27 cellular contexts compared by ENCODE assay signal in genomic region chr12:92648242-92649031, GRCh38. TPM values are rescaled to one million over a fixed set of nuclear protein-coding genes. Genes with fewer than 3 reads are reported as not detected.
DNase-seq lines count a peak whose midpoint lies in the region; ATAC-seq, FAIRE-seq and TF ChIP-seq lines count a peak whose summit lies in the region.
"Had no signal": no experiment of that assay in that cellular context is flagged by ENCODE, and none has a peak within 500 bp of the region (broad histone marks: within the 10 kb centered on the region; RNA-seq: fewer than 3 reads in every experiment).

No MANE protein-coding gene starts in this region.

- H2BK20ac ChIP-seq in IMR-90 (ENCODE audit: low read depth, low read length): no peak overlapping the region

- H3K79me1 ChIP-seq in IMR-90 (ENCODE audit: low read depth in 1 of 2, low read length in 2 of 2): no peaks in the 10 kb centered on the region
- no peaks in the 10 kb centered on the region for H3K79me1 ChIP-seq in trophoblast cell (ENCODE audit: low read length)

- POLR2A ChIA-PET in IMR-90 (lab: Charles Lee; ENCODE audit: unreplicated experiment): no interaction called here
- POLR2A ChIA-PET in endothelial cell of umbilical vein (lab: Charles Lee): no interaction called here
- POLR2A ChIA-PET in CD4-positive, alpha-beta memory T cell (lab: Charles Lee; ENCODE audit: partially characterized antibody): interaction anchor here (0.9 to 2.1 kb wide), 5 partner anchors 19 to 506 kb away, joined by 3 to 15 read pairs (median 3); partner anchors contain the start of gene BTG1

- no peaks in the 10 kb centered on the region for H3K36me3 ChIP-seq in IMR-90 (ENCODE audit: control insufficient read depth, insufficient read depth, low read length)
- H3K36me3 ChIP-seq in endothelial cell of umbilical vein (ENCODE audit: control insufficient read depth in 2 of 2, extremely low read depth in 1 of 2, insufficient read depth in 2 of 2, low read length in 2 of 2): no peaks in the 10 kb centered on the region
- H3K36me3 ChIP-seq in trophoblast cell (ENCODE audit: control insufficient read depth in 1 of 2, insufficient read depth in 2 of 2, low read length in 2 of 2): no peaks in the 10 kb centered on the region
- H3K36me3 ChIP-seq in prostate gland: no peaks in the 10 kb centered on the region
- H3K36me3 ChIP-seq in CD4-positive, alpha-beta memory T cell (ENCODE audit: insufficient read depth, low read length): no peaks in the 10 kb centered on the region
- H3K36me3 ChIP-seq: heart right ventricle, tibial nerve had no signal

- no peak overlapping the region for H3K18ac ChIP-seq in IMR-90 (ENCODE audit: low read depth, low read length)
- H3K18ac ChIP-seq in trophoblast cell (ENCODE audit: low read length): no peak overlapping the region

- H3K4me3 ChIP-seq in IMR-90 (ENCODE audit: insufficient read depth, low read depth, low read length) (no peak overlapping the region), endothelial cell of umbilical vein (replicated peaks in 1 of 3; ENCODE audit: insufficient read depth in 1 of 3, low read depth in 1 of 3, low read length in 3 of 3) (no peak overlapping the region), trophoblast cell (ENCODE audit: low read depth, low read length) (no peak overlapping the region), prostate gland (no peak overlapping the region)
- H3K4me3 ChIP-seq in CD4-positive, alpha-beta memory T cell (ENCODE audit: low read length in 2 of 2): no peak overlapping the region
- H3K4me3 ChIP-seq: heart right ventricle, psoas muscle, skin epidermis, tibial nerve had no signal

- no peak overlapping the region for H2BK15ac ChIP-seq in IMR-90 (ENCODE audit: low read depth, low read length)

- CTCF ChIA-PET in IMR-90 (lab: Yijun Ruan, JAX) (interaction anchor here (0.7 to 1.4 kb wide), 4 partner anchors 67 to 1267 kb away, joined by 3 to 5 read pairs (median 4); partner anchors contain the start of gene BTG1), endothelial cell of umbilical vein (lab: Charles Lee) (interaction anchor here (0.6 to 7.5 kb wide), 12 partner anchors 11 to 1400 kb away, joined by 3 to 86 read pairs (median 3); no protein-coding TSS in a partner anchor)
- CTCF ChIA-PET in CD4-positive, alpha-beta memory T cell (lab: Charles Lee; ENCODE audit: partially characterized antibody): interaction anchor here (0.6 to 5.7 kb wide), 24 partner anchors 9 to 1293 kb away, joined by 3 to 65 read pairs (median 4); partner anchors contain the start of gene BTG1

- peak overlapping the region; percentile 62 for H4K12ac ChIP-seq in trophoblast cell (ENCODE audit: low read depth, low read length)

- H3K23ac ChIP-seq in IMR-90 (ENCODE audit: low read depth, low read length) (no peak overlapping the region), trophoblast cell (ENCODE audit: low read length) (no peak overlapping the region)

- H2AFZ ChIP-seq in IMR-90 (replicated peaks; ENCODE audit: low read length, poor library complexity): no peak overlapping the region
- H2AFZ ChIP-seq in endothelial cell of umbilical vein (ENCODE audit: low read depth, low read length): no peak overlapping the region
- H2AFZ ChIP-seq in trophoblast cell (ENCODE audit: insufficient read depth, low read length, poor library complexity): no peak overlapping the region

- no peak overlapping the region for H3K4me3 Mint-ChIP-seq in T-helper 17 cell
- H3K4me3 Mint-ChIP-seq in CD4-positive, alpha-beta memory T cell: no peak overlapping the region
- H3K4me3 Mint-ChIP-seq: activated CD8-positive, alpha-beta T cell treated with anti-CD3 and anti-CD28 coated beads, Interleukin-2, amount 10 ng/mL, durations not matched to agents 7 days and 5 days; activated naive CD4-positive, alpha-beta T cell treated with anti-CD3 and anti-CD28 coated beads for 36 hours; activated T-cell treated with anti-CD3 and anti-CD28 coated beads, Interleukin-2, amount 50 U/mL, for 24 hours; stimulated activated naive CD8-positive, alpha-beta T cell treated with anti-CD3 and anti-CD28 coated beads, Interleukin-15, Interleukin-2, amounts not matched to agents 100 ng/mL and 50 ng/mL, for 24 hours had no signal

- H2AK5ac ChIP-seq in IMR-90 (ENCODE audit: low read depth, low read length): no peak overlapping the region
- no peak overlapping the region for H2AK5ac ChIP-seq in trophoblast cell (ENCODE audit: low read length)

- no peak overlapping the region for H3K27ac ChIP-seq in IMR-90 (ENCODE audit: insufficient read depth, low read length)
- H3K27ac ChIP-seq in endothelial cell of umbilical vein (ENCODE audit: insufficient read depth, low read depth, low read length): no peak overlapping the region
- H3K27ac ChIP-seq in trophoblast cell (ENCODE audit: low read depth, low read length): no peak overlapping the region
- H3K27ac ChIP-seq in prostate gland: no peak overlapping the region
- H3K27ac ChIP-seq in CD4-positive, alpha-beta memory T cell (ENCODE audit: low read depth, low read length): no peak overlapping the region
- H3K27ac ChIP-seq: heart right ventricle, psoas muscle, tibial nerve had no signal

- H2AK9ac ChIP-seq in IMR-90 (replicated peaks; ENCODE audit: low read depth, low read length, poor library complexity): no peak overlapping the region

- H3K4me1 Mint-ChIP-seq in T-helper 17 cell: peaks cover 6% of the 10 kb centered on the region
- H3K4me1 Mint-ChIP-seq in CD4-positive, alpha-beta memory T cell: peaks cover 0 to 6% (median 4%) of the 10 kb centered on the region in 4 donors

- H2BK120ac ChIP-seq in IMR-90 (ENCODE audit: low read depth, low read length): no peak overlapping the region
- H2BK120ac ChIP-seq in trophoblast cell (ENCODE audit: insufficient read depth, low read length, poor library complexity): no peak overlapping the region

- H4K8ac ChIP-seq in IMR-90 (ENCODE audit: low read depth in 2 of 2, low read length in 2 of 2): no peak overlapping the region
- no peak overlapping the region for H4K8ac ChIP-seq in trophoblast cell (ENCODE audit: low read depth, low read length)

- in situ Hi-C loops in IMR-90 (cut with MboI; ENCODE audit: low sequenced_read_pairs): loop anchor here (10.0 to 25.0 kb wide), 2 partner anchors 1264 to 1686 kb away; partner anchors contain the start of gene CCER1

- DNase-seq in IMR-90 (peak; percentile 14), T-helper 17 cell (no peak), endothelial cell of umbilical vein (ENCODE audit: low read depth, low spot score) (peak; percentile 29), trophoblast cell (no peak), prostate gland (ENCODE audit: low spot score) (no peak), NCI-H2081 (lab: John Stamatoyannopoulos, UW) (no peak)
- DNase-seq in CD4-positive, alpha-beta memory T cell: no peak
- DNase-seq: activated CD8-positive, alpha-beta T cell treated with anti-CD3 and anti-CD28 coated beads, Interleukin-2, amount 10 ng/mL, durations not matched to agents 7 days and 5 days; activated naive CD4-positive, alpha-beta T cell treated with anti-CD3 and anti-CD28 coated beads for 36 hours; activated T-cell treated with anti-CD3 and anti-CD28 coated beads, Interleukin-2, amount 50 U/mL, for 24 hours; anterior cingulate cortex; Caco-2; effector memory CD4-positive, alpha-beta T cell; HCEC 1CT; heart right ventricle; NCI-H1436 treated with DMSO at 0.1 percent for 48 hours; NCI-H82; psoas muscle; stimulated activated CD4-positive, alpha-beta T cell treated with anti-CD3 and anti-CD28 coated beads, Interleukin-2, amount 100 ng/mL, for 48 hours had no signal

- H3K4me1 ChIP-seq in IMR-90 (ENCODE audit: control insufficient read depth, insufficient read depth, low read length): no peaks in the 10 kb centered on the region
- no peaks in the 10 kb centered on the region for H3K4me1 ChIP-seq in endothelial cell of umbilical vein (ENCODE audit: control insufficient read depth, extremely low read depth, insufficient read depth, low read length)
- no peaks in the 10 kb centered on the region for H3K4me1 ChIP-seq in trophoblast cell (ENCODE audit: control insufficient read depth in 1 of 2, insufficient read depth in 2 of 2, low read length in 2 of 2)
- no peaks in the 10 kb centered on the region for H3K4me1 ChIP-seq in prostate gland (replicated peaks)
- H3K4me1 ChIP-seq in CD4-positive, alpha-beta memory T cell (ENCODE audit: insufficient read depth, low read length): no peaks in the 10 kb centered on the region
- H3K4me1 ChIP-seq: Caco-2, psoas muscle had no signal

- no peak for TF ChIP-seq CTCF in IMR-90 (conservative IDR thresholded peaks at IDR 0.05; ENCODE audit: low read depth, low read length)
- no peak for TF ChIP-seq CTCF in endothelial cell of umbilical vein (IDR thresholded peaks at IDR 0.05; ENCODE audit: extremely low read depth in 1 of 2, insufficient read depth in 1 of 2, low read depth in 1 of 2, low read length in 2 of 2)
- TF ChIP-seq CTCF in prostate gland (IDR thresholded peaks at IDR 0.05): no peak

- no peak overlapping the region for H4K91ac ChIP-seq in IMR-90 (ENCODE audit: insufficient read depth, low read depth, low read length)
- H4K91ac ChIP-seq in trophoblast cell (ENCODE audit: low read depth, low read length): peak overlapping the region; percentile 11

- FAIRE-seq in endothelial cell of umbilical vein (lab: Jason Lieb, UNC): peak; percentile 12
- FAIRE-seq: HTR-8/SVneo had no signal

- H3K14ac ChIP-seq in IMR-90 (replicated peaks; ENCODE audit: low read depth, low read length) (no peak overlapping the region), trophoblast cell (ENCODE audit: low read length) (no peak overlapping the region)

- H4K20me1 ChIP-seq in IMR-90 (ENCODE audit: insufficient read depth, low read length) (no peaks in the 10 kb centered on the region), endothelial cell of umbilical vein (replicated peaks; ENCODE audit: control insufficient read depth, extremely low read depth, insufficient read depth, low read length) (no peaks in the 10 kb centered on the region)

- 53% methylated on average over 2 of the region's 6 CpGs; no CpG with 5 or more reads in 1 of the 2 experiments for WGBS in IMR-90 (ENCODE audit: extremely low coverage in 2 of 2, insufficient read length in 1 of 2), 2 experiments
- no CpG with 5 or more reads among the region's 6 CpGs for WGBS in trophoblast cell (ENCODE audit: extremely low coverage, insufficient coverage, insufficient read length)
- 73% methylated on average over 6 of the region's 6 CpGs for WGBS in prostate gland

- H3K27ac Mint-ChIP-seq in T-helper 17 cell: peak overlapping the region; percentile 91
- peak overlapping the region in 2 of 7 donors; percentile 25 to 44 for H3K27ac Mint-ChIP-seq in CD4-positive, alpha-beta memory T cell
- H3K27ac Mint-ChIP-seq: activated CD8-positive, alpha-beta T cell treated with anti-CD3 and anti-CD28 coated beads, Interleukin-2, amount 10 ng/mL, durations not matched to agents 7 days and 5 days; activated naive CD4-positive, alpha-beta T cell treated with anti-CD3 and anti-CD28 coated beads for 36 hours; activated T-cell treated with anti-CD3 and anti-CD28 coated beads, Interleukin-2, amount 50 U/mL, for 24 hours; stimulated activated naive CD8-positive, alpha-beta T cell treated with anti-CD3 and anti-CD28 coated beads, Interleukin-15, Interleukin-2, amounts not matched to agents 100 ng/mL and 50 ng/mL, for 24 hours had no signal

- intact Hi-C loops in IMR-90 (cut with micrococcal nuclease) (no loop called here), endothelial cell of umbilical vein (cut with micrococcal nuclease) (loop anchor here (10.0 kb wide), 1 partner anchor 1074 kb away; no protein-coding TSS in a partner anchor), prostate gland (cut with DNase I) (no loop called here)
- intact Hi-C loops in CD4-positive, alpha-beta memory T cell (cut with micrococcal nuclease): loop anchor here (5.0 kb wide), 1 partner anchor 1671 kb away; no protein-coding TSS in a partner anchor

- BruUV-seq in IMR-90 (replicated peaks; lab: Mats Ljungman, UMichigan): no TSS peak
- BruUV-seq in endothelial cell of umbilical vein (replicated peaks; lab: Mats Ljungman, UMichigan): no TSS peak

- H3K9me1 ChIP-seq in IMR-90 (ENCODE audit: insufficient read depth, low read length) (no peaks in the 10 kb centered on the region; the same call in 1 of the 2 replicates), endothelial cell of umbilical vein (replicated peaks; ENCODE audit: control insufficient read depth, extremely low read depth, insufficient read depth, low read length) (no peaks in the 10 kb centered on the region)

- peaks cover 2% of the 10 kb centered on the region for H3K36me3 Mint-ChIP-seq in T-helper 17 cell (ENCODE audit: low read depth)
- no peaks in the 10 kb centered on the region for H3K36me3 Mint-ChIP-seq in CD4-positive, alpha-beta memory T cell

- H3K56ac ChIP-seq in IMR-90 (ENCODE audit: extremely low read depth, insufficient read depth, low read length): no peak overlapping the region

- H3K27me3 ChIP-seq in IMR-90 (ENCODE audit: control insufficient read depth, insufficient read depth, low read length) (no peaks in the 10 kb centered on the region), endothelial cell of umbilical vein (ENCODE audit: control insufficient read depth in 2 of 2, insufficient read depth in 2 of 2, low read length in 2 of 2) (no peaks in the 10 kb centered on the region), trophoblast cell (ENCODE audit: insufficient read depth, low read length) (no peaks in the 10 kb centered on the region), prostate gland (replicated peaks; ENCODE audit: insufficient read depth) (no peaks in the 10 kb centered on the region)
- H3K27me3 ChIP-seq in CD4-positive, alpha-beta memory T cell (ENCODE audit: insufficient read depth, low read length): no peaks in the 10 kb centered on the region
- H3K27me3 ChIP-seq: heart right ventricle, tibial nerve had no signal

- H3K9ac ChIP-seq in IMR-90 (ENCODE audit: low read depth, low read length) (no peak overlapping the region), endothelial cell of umbilical vein (replicated peaks; ENCODE audit: extremely low read depth, insufficient read depth, low read length) (no peak overlapping the region), trophoblast cell (ENCODE audit: low read length) (no peak overlapping the region)

- H2BK5ac ChIP-seq in IMR-90 (ENCODE audit: low read depth, low read length, poor library complexity, severe bottlenecking) (no peak overlapping the region), trophoblast cell (ENCODE audit: low read depth, low read length, poor library complexity) (no peak overlapping the region)

- H3K79me2 ChIP-seq in endothelial cell of umbilical vein (ENCODE audit: control insufficient read depth, insufficient read depth, low read length) (no peaks in the 10 kb centered on the region), trophoblast cell (ENCODE audit: control insufficient read depth, insufficient read depth, low read length, poor library complexity) (no peaks in the 10 kb centered on the region)

- no peak for TF ChIP-seq POLR2A in IMR-90 (IDR thresholded peaks at IDR 0.05; ENCODE audit: low read depth, low read length)
- no peak for TF ChIP-seq POLR2A in endothelial cell of umbilical vein (IDR thresholded peaks at IDR 0.05; ENCODE audit: low read depth, low read length)
- no peak for TF ChIP-seq POLR2A in prostate gland (IDR thresholded peaks at IDR 0.05)

- H2BK12ac ChIP-seq in trophoblast cell (ENCODE audit: low read length): peak overlapping the region; percentile 89

- peaks cover 0 to 11% (median 4%) of the 10 kb centered on the region in 8 donors for H3K9me3 Mint-ChIP-seq in CD4-positive, alpha-beta memory T cell

- H3K9me3 ChIP-seq in IMR-90 (ENCODE audit: control insufficient read depth, insufficient read depth, low read length): no peaks in the 10 kb centered on the region
- H3K9me3 ChIP-seq in T-helper 17 cell (ENCODE audit: control insufficient read depth, low read length, poor library complexity, severe bottlenecking): peaks cover 5% of the 10 kb centered on the region
- H3K9me3 ChIP-seq in endothelial cell of umbilical vein (replicated peaks; ENCODE audit: control insufficient read depth, insufficient read depth, low read length): no peaks in the 10 kb centered on the region
- H3K9me3 ChIP-seq in trophoblast cell (ENCODE audit: insufficient read depth, low read depth, low read length): no peaks in the 10 kb centered on the region
- H3K9me3 ChIP-seq in prostate gland: no peaks in the 10 kb centered on the region
- H3K9me3 ChIP-seq in CD4-positive, alpha-beta memory T cell (ENCODE audit: control insufficient read depth in 1 of 2, low read length in 2 of 2): no peaks in the 10 kb centered on the region
- H3K9me3 ChIP-seq: Caco-2, psoas muscle had no signal

- H3K4ac ChIP-seq in IMR-90 (ENCODE audit: low read depth, low read length) (no peak overlapping the region), trophoblast cell (ENCODE audit: low read depth, low read length) (no peak overlapping the region)

- no peak for ATAC-seq in IMR-90 (ENCODE audit: low read depth)
- ATAC-seq in T-helper 17 cell: no peak
- ATAC-seq: activated CD4-positive, CD25-positive, alpha-beta regulatory T cell treated with anti-CD3 and anti-CD28 coated beads, Interleukin-2, amount 50 U/mL, for 24 hours; activated CD8-positive, alpha-beta T cell treated with anti-CD3 and anti-CD28 coated beads, Interleukin-2, amount 10 ng/mL, durations not matched to agents 7 days and 5 days; heart right ventricle; Panc1; psoas muscle had no signal

- dilution Hi-C loops in IMR-90 (cut with HindIII; ENCODE audit: low sequenced_read_pairs, unreplicated experiment) (no loop called here), endothelial cell of umbilical vein (cut with MboI; ENCODE audit: extremely low pct_ligation_motif_present, low sequenced_read_pairs) (no loop called here)

- no peak overlapping the region for H3K4me2 ChIP-seq in IMR-90 (ENCODE audit: low read depth, low read length)
- H3K4me2 ChIP-seq in endothelial cell of umbilical vein (ENCODE audit: insufficient read depth, low read length): no peak overlapping the region
- H3K4me2 ChIP-seq in trophoblast cell (ENCODE audit: low read length): no peak overlapping the region

- no peaks in the 10 kb centered on the region for H3K27me3 Mint-ChIP-seq in T-helper 17 cell
- peaks cover 0 to 2% of the 10 kb centered on the region in 2 donors for H3K27me3 Mint-ChIP-seq in CD4-positive, alpha-beta memory T cell
- H3K27me3 Mint-ChIP-seq: activated T-cell treated with anti-CD3 and anti-CD28 coated beads, Interleukin-2, amount 50 U/mL, for 24 hours had no signal

- TF ChIP-seq RAD21 in IMR-90 (IDR thresholded peaks at IDR 0.05; ENCODE audit: low read length): no peak

- H4K5ac ChIP-seq in IMR-90 (ENCODE audit: low read depth, low read length): no peak overlapping the region

RNA-seq across cellular contexts. Expression of gene PLEKHG7, which starts 54.4 kb away (rescaled TPM):
- total RNA-seq in IMR-90 (2012; rRNA removed) (under 0.01 TPM in 1 of 2 replicates, not detected in the other), T-helper 17 cell (under 1 TPM in 1 of 2 donors, not detected in 1; 0.60 TPM), endothelial cell of umbilical vein (not detected in 2 replicates), prostate gland (1 to 10 TPM in 1 of 2 donors, under 1 TPM in 1; 0.50 to 1.4 TPM)
- polyA plus RNA-seq in IMR-90 (2012; rRNA removed) (not detected in 2 replicates), endothelial cell of umbilical vein (not detected in 2 replicates)
- not detected in 2 replicates for polyA plus RNA-seq in IMR-90 (2012; cell fraction: cytosol; rRNA removed)
- 0.05 TPM in 1 of 2 replicates, not detected in the other for polyA plus RNA-seq in IMR-90 (2012; cell fraction: nucleus; rRNA removed; ENCODE audit: low replicate concordance)
- not detected in 2 replicates for polyA plus RNA-seq in endothelial cell of umbilical vein (2011; cell fraction: cytosol; rRNA removed)
- not detected in 2 replicates for polyA plus RNA-seq in endothelial cell of umbilical vein (2011; cell fraction: nucleus; rRNA removed)
- polyA plus RNA-seq in endothelial cell of umbilical vein (2012): not detected in 2 replicates
- polyA minus RNA-seq in endothelial cell of umbilical vein: not detected in 2 replicates
- polyA minus RNA-seq in endothelial cell of umbilical vein (2011; cell fraction: cytosol; rRNA and poly(A)+ RNA removed): not detected
- not detected in 2 replicates for polyA minus RNA-seq in endothelial cell of umbilical vein (2011; cell fraction: nucleus; rRNA and poly(A)+ RNA removed)
- not detected in 2 replicates for polyA plus RNA-seq in trophoblast cell (2013)
- total RNA-seq in CD4-positive, alpha-beta memory T cell: not detected
- under 1 TPM in 1 of 2 donors, not detected in 1; 0.16 TPM for polyA plus RNA-seq in CD4-positive, alpha-beta memory T cell
- total RNA-seq: activated CD8-positive, alpha-beta T cell treated with anti-CD3 and anti-CD28 coated beads, Interleukin-2, amount 10 ng/mL, durations not matched to agents 7 days and 5 days; activated naive CD4-positive, alpha-beta T cell treated with anti-CD3 and anti-CD28 coated beads for 36 hours; chondrocyte; heart right ventricle; lower leg skin; psoas muscle had no signal
- polyA plus RNA-seq: psoas muscle had no signal

Comparison
In these comparisons a context has a peak if more than half of its experiments do, and no peak if none do; other contexts are left out.
1. DNase-seq: peak in IMR-90 (single experiment) and endothelial cell of umbilical vein (single experiment); none in T-helper 17 cell (0 of 3), trophoblast cell (0 of 2), prostate gland (single experiment), NCI-H2081 (0 of 2) and CD4-positive, alpha-beta memory T cell (0 of 5).
2. intact Hi-C loops: an anchor here in endothelial cell of umbilical vein (10.0 kb wide) and CD4-positive, alpha-beta memory T cell (5.0 kb wide); none called in IMR-90 and prostate gland.